In the genomic region with DNA sequence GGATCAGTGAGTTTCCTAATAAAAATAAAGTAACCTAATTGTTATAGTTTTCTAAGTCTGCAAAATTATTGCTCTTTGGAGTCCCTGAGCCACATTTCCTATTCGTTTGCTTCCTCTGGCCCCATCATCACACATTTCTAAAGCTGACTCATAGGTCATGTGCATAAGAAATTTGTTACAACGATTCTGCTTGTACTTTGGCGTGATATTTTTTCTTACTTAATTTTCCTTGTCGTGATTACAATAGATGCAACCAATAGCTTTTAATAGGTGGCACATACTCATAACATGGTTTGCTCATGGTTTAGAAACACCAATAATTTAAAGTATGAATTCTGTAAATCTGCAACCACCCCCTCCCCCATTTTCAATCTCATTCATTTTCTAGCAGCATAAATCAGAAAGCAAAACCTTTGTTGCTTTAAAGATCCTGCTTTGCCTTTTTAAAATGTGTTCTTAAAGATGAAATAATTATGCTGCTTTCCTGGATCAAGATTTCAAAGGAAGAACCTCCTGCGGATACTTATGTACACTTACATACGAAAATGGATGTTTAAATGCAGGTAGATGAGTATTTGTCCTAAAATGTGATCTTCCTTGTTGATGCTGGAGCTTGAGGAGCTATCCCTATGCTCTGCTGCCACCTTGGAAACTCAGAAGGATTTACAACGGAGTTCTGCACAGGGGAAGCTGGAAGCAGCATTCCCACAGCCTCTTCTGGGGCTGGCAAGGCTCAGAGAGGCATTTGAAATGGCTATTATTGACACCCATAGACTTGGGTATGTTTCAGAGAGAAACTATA, we compare ENCODE assay signal across 8 cellular contexts. TPM values are rescaled to one million over a fixed set of nuclear protein-coding genes. Genes with fewer than 3 reads are reported as not detected.
A peak's percentile ranks its signal among the peaks of the same experiment; 100 is the strongest.
DNase-seq lines count a peak whose midpoint lies in the region; ATAC-seq and TF ChIP-seq lines count a peak whose summit lies in the region.

No MANE protein-coding gene starts in this region.

- no peak overlapping the region for H3K27ac Mint-ChIP-seq in naive thymus-derived CD4-positive, alpha-beta T cell

- no peaks in the 10 kb centered on the region for H3K36me3 ChIP-seq in right lobe of liver
- H3K36me3 ChIP-seq in upper lobe of right lung: no peaks in the 10 kb centered on the region
- H3K36me3 ChIP-seq in naive thymus-derived CD4-positive, alpha-beta T cell (ENCODE audit: control insufficient read depth in 2 of 3, insufficient read depth in 3 of 3, low read length in 3 of 3): no peaks in the 10 kb centered on the region

- intact Hi-C loops in right lobe of liver (cut with DNase I) (no loop called here), upper lobe of right lung (cut with DNase I) (no loop called here)
- intact Hi-C loops in naive thymus-derived CD4-positive, alpha-beta T cell (cut with micrococcal nuclease): no loop called here

- DNase-seq in CD1c-positive myeloid dendritic cell (ENCODE audit: extremely low spot score): peak; percentile 17
- peak; percentile 50 for DNase-seq in NCI-H2227 (lab: John Stamatoyannopoulos, UW; ENCODE audit: unreplicated experiment)
- DNase-seq in dermis microvascular lymphatic vessel endothelial cell (ENCODE audit: low read depth in 2 of 2): peak; percentile 88 to 95
- DNase-seq in right lobe of liver: no peak
- peak; percentile 16 for DNase-seq in upper lobe of right lung
- DNase-seq in naive thymus-derived CD4-positive, alpha-beta T cell: no peak

- POLR2A ChIA-PET in naive thymus-derived CD4-positive, alpha-beta T cell (lab: Charles Lee): no interaction called here

- H3K27me3 Mint-ChIP-seq in naive thymus-derived CD4-positive, alpha-beta T cell: peaks cover 52 to 71% (median 57%) of the 10 kb centered on the region in 5 donors

- H3K4me1 ChIP-seq in right lobe of liver (peaks cover 0 to 16% (median 0%) of the 10 kb centered on the region in 4 donors), upper lobe of right lung (peaks cover 30% of the 10 kb centered on the region)
- H3K4me1 ChIP-seq in naive thymus-derived CD4-positive, alpha-beta T cell (ENCODE audit: control insufficient read depth in 2 of 2, insufficient read depth in 2 of 2, low read length in 2 of 2): no peaks in the 10 kb centered on the region

- no peak for TF ChIP-seq POLR2A in right lobe of liver (IDR thresholded peaks at IDR 0.05)

- H3K27me3 ChIP-seq in right lobe of liver (peaks cover 0 to 12% of the 10 kb centered on the region in 2 donors), upper lobe of right lung (peaks cover 36% of the 10 kb centered on the region)
- peaks cover 0 to 6% of the 10 kb centered on the region in 2 donors for H3K27me3 ChIP-seq in naive thymus-derived CD4-positive, alpha-beta T cell (ENCODE audit: control insufficient read depth in 2 of 2, insufficient read depth in 2 of 2, low read length in 2 of 2)

- ATAC-seq in right lobe of liver (peak; percentile 54 to 70 (median 62)), upper lobe of right lung (peak; percentile 45), GM21576 (IDR thresholded peaks at IDR 0.05; ENCODE audit: unreplicated experiment) (no peak), HG03520 (IDR thresholded peaks at IDR 0.05; ENCODE audit: unreplicated experiment) (no peak)
- no peak for ATAC-seq in naive thymus-derived CD4-positive, alpha-beta T cell

- WGBS in right lobe of liver (ENCODE audit: insufficient coverage, low coverage, low lambda C conversion rate, missing lambda C conversion rate): 21% methylated on average over 7 of the region's 7 CpGs

- peak overlapping the region in 2 of 3 donors; percentile 23 to 34 for H3K4me3 ChIP-seq in right lobe of liver
- H3K4me3 ChIP-seq in upper lobe of right lung: peak overlapping the region; percentile 54
- no peak overlapping the region for H3K4me3 ChIP-seq in naive thymus-derived CD4-positive, alpha-beta T cell (ENCODE audit: low read length)

- H3K27ac ChIP-seq in right lobe of liver: no peak overlapping the region
- H3K27ac ChIP-seq in upper lobe of right lung: peak overlapping the region; percentile 24
- no peak overlapping the region for H3K27ac ChIP-seq in naive thymus-derived CD4-positive, alpha-beta T cell (ENCODE audit: low read depth, low read length)

- TF ChIP-seq CTCF in right lobe of liver (IDR thresholded peaks at IDR 0.05): peak; percentile 22 to 41 (median 33)
- TF ChIP-seq CTCF in upper lobe of right lung (IDR thresholded peaks at IDR 0.05): peak; percentile 54

- CTCF ChIA-PET in naive thymus-derived CD4-positive, alpha-beta T cell (lab: Charles Lee): no interaction called here

- H3K36me3 Mint-ChIP-seq in naive thymus-derived CD4-positive, alpha-beta T cell: peaks cover 0 to 5% (median 0%) of the 10 kb centered on the region in 5 donors

- no peak overlapping the region for H3K4me3 Mint-ChIP-seq in naive thymus-derived CD4-positive, alpha-beta T cell

- H3K4me1 Mint-ChIP-seq in naive thymus-derived CD4-positive, alpha-beta T cell: peaks cover 0 to 19% (median 16%) of the 10 kb centered on the region in 7 donors

- peaks cover 0 to 13% (median 0%) of the 10 kb centered on the region in 11 donors for H3K9me3 Mint-ChIP-seq in naive thymus-derived CD4-positive, alpha-beta T cell

- H3K9me3 ChIP-seq in right lobe of liver (no peaks in the 10 kb centered on the region), upper lobe of right lung (no peaks in the 10 kb centered on the region)
- no peaks in the 10 kb centered on the region for H3K9me3 ChIP-seq in naive thymus-derived CD4-positive, alpha-beta T cell (ENCODE audit: control insufficient read depth in 2 of 3, low read length in 3 of 3)

RNA-seq across cellular contexts. Expression of gene FLRT2, which starts 1.7 kb away (rescaled TPM):
- total RNA-seq in dermis microvascular lymphatic vessel endothelial cell: 107 and 305 TPM in 2 replicates
- 1 to 10 TPM in 5 of 6 experiments, under 1 TPM in 1; 0.12 to 4.1 (median 2.0) TPM for total RNA-seq in right lobe of liver
- 13.3 TPM for total RNA-seq in upper lobe of right lung
- total RNA-seq in naive thymus-derived CD4-positive, alpha-beta T cell: not detected
- not detected for polyA plus RNA-seq in naive thymus-derived CD4-positive, alpha-beta T cell

Comparison
In these comparisons a context has a peak if more than half of its experiments do, and no peak if none do; other contexts are left out.
1. DNase-seq: peak in CD1c-positive myeloid dendritic cell (single experiment), NCI-H2227 (single experiment), dermis microvascular lymphatic vessel endothelial cell (2 of 2) and upper lobe of right lung (single experiment); none in right lobe of liver (0 of 3) and naive thymus-derived CD4-positive, alpha-beta T cell (0 of 9).
2. ATAC-seq: peak in right lobe of liver (4 of 4) and upper lobe of right lung (single experiment); none in GM21576 (single experiment), naive thymus-derived CD4-positive, alpha-beta T cell (single experiment) and HG03520 (single experiment).